In genomic region chr13:19860884-19861655, GRCh38 we compare ENCODE assay signal across 8 cellular contexts. TPM values are rescaled to one million over a fixed set of nuclear protein-coding genes. Genes with fewer than 3 reads are reported as not detected.
DNase-seq lines count a peak whose midpoint lies in the region; ATAC-seq and TF ChIP-seq lines count a peak whose summit lies in the region.

No MANE protein-coding gene starts in this region.

- no peak for TF ChIP-seq CTCF in SU-DHL-6 (IDR thresholded peaks at IDR 0.05; ENCODE audit: insufficient read depth, low read length, poor library complexity, severe bottlenecking)
- no peak for TF ChIP-seq CTCF in esophagus muscularis mucosa (IDR thresholded peaks at IDR 0.05)
- TF ChIP-seq CTCF in gastrocnemius medialis (IDR thresholded peaks at IDR 0.05 in 4 of 5, conservative IDR thresholded peaks at IDR 0.05 in 1 of 5): no peak

- ATAC-seq in gastrocnemius medialis (no peak), GM21737 (IDR thresholded peaks at IDR 0.05; ENCODE audit: unreplicated experiment) (no peak), HG03097 (IDR thresholded peaks at IDR 0.05; ENCODE audit: low FRiP score, unreplicated experiment) (no peak)

- in situ Hi-C loops in gastrocnemius medialis (cut with MboI; ENCODE audit: low sequenced_read_pairs in 4 of 4) (loop anchor here in 2 of 4 donors (10.0 to 25.0 kb wide), 4 partner anchors 86 to 226 kb away; partner anchors contain the start of genes MPHOSPH8 (in 2 of the 2) and ZMYM2 (in 1 of the 2)), G401 (cut with HindIII; ENCODE audit: low sequenced_read_pairs) (no loop called here)

- H3K9ac ChIP-seq in SU-DHL-6 (ENCODE audit: low read length): peak overlapping the region; percentile 90

- TF ChIP-seq EP300 in esophagus muscularis mucosa (IDR thresholded peaks at IDR 0.05): no peak

- H3K4me3 ChIP-seq in SU-DHL-6 (ENCODE audit: insufficient read depth, low read length, poor library complexity, severe bottlenecking): peak overlapping the region; percentile 92
- H3K4me3 ChIP-seq in esophagus muscularis mucosa: peak overlapping the region in 2 of 4 donors; percentile 79 to 86
- H3K4me3 ChIP-seq in gastrocnemius medialis: peak overlapping the region in 3 of 4 donors; percentile 72 to 82 (median 80)

- H3K27ac ChIP-seq in SU-DHL-6 (ENCODE audit: low read depth, low read length) (no peak overlapping the region), esophagus muscularis mucosa (replicated peaks in 1 of 4) (peak overlapping the region; percentile 97 to 99 (median 99)), gastrocnemius medialis (peak overlapping the region; percentile 89 to 98 (median 92))

- H3K79me2 ChIP-seq in SU-DHL-6 (ENCODE audit: insufficient read depth, low read length): peaks cover 55% of the 10 kb centered on the region

- peaks cover 11 to 47% (median 40%) of the 10 kb centered on the region in 4 donors for H3K4me1 ChIP-seq in esophagus muscularis mucosa
- H3K4me1 ChIP-seq in gastrocnemius medialis: peaks cover 16 to 17% of the 10 kb centered on the region in 2 donors

- TF ChIP-seq POLR2A in esophagus muscularis mucosa (IDR thresholded peaks at IDR 0.05; ENCODE audit: low read depth) (no peak), gastrocnemius medialis (IDR thresholded peaks at IDR 0.05) (no peak)

- no peak overlapping the region for H2AFZ ChIP-seq in SU-DHL-6 (ENCODE audit: low read depth, low read length, severe bottlenecking)

- no peaks in the 10 kb centered on the region for H3K36me3 ChIP-seq in SU-DHL-6 (ENCODE audit: low read length)
- peaks cover 0 to 16% (median 9%) of the 10 kb centered on the region in 4 donors for H3K36me3 ChIP-seq in esophagus muscularis mucosa
- H3K36me3 ChIP-seq in gastrocnemius medialis: no peaks in the 10 kb centered on the region

- DNase-seq in HCEC 1CT (peak; percentile 53), esophagus muscularis mucosa (ENCODE audit: extremely low spot score) (no peak), gastrocnemius medialis (no peak), hepatic stellate cell (ENCODE audit: low spot score) (no peak), G401 (ENCODE audit: low spot score) (no peak)

- peaks cover 10% of the 10 kb centered on the region; the same call in 1 of the 2 replicates for H3F3A ChIP-seq in SU-DHL-6 (ENCODE audit: insufficient read depth)

- intact Hi-C loops in esophagus muscularis mucosa (cut with DNase I): loop anchor here (2.0 to 10.0 kb wide), 3 partner anchors 14 to 226 kb away; partner anchors contain the start of gene MPHOSPH8
- intact Hi-C loops in gastrocnemius medialis (cut with DNase I; ENCODE audit: low total_unique reads): no loop called here

- WGBS in esophagus muscularis mucosa: 70% methylated on average over 4 of the region's 4 CpGs

- H3K9me3 ChIP-seq in SU-DHL-6 (ENCODE audit: insufficient read depth, low read length) (no peaks in the 10 kb centered on the region), esophagus muscularis mucosa (no peaks in the 10 kb centered on the region), gastrocnemius medialis (no peaks in the 10 kb centered on the region)

- H3K9me2 ChIP-seq in SU-DHL-6 (replicated peaks; ENCODE audit: insufficient read depth, low read length): no peaks in the 10 kb centered on the region

- peak overlapping the region; percentile 78 for H3K4me2 ChIP-seq in SU-DHL-6 (ENCODE audit: low read depth, low read length, poor library complexity, severe bottlenecking)

- no peaks in the 10 kb centered on the region for H3K27me3 ChIP-seq in SU-DHL-6 (ENCODE audit: low read length)
- H3K27me3 ChIP-seq in esophagus muscularis mucosa: no peaks in the 10 kb centered on the region
- H3K27me3 ChIP-seq in gastrocnemius medialis: no peaks in the 10 kb centered on the region

- H4K20me1 ChIP-seq in SU-DHL-6 (ENCODE audit: low read depth, low read length): no peaks in the 10 kb centered on the region

RNA-seq across cellular contexts. Expression of gene ZMYM5, which starts 2.4 kb away (rescaled TPM):
- 10 to 100 TPM in 3 of 4 donors, 1 to 10 TPM in 1; 9.7 to 13.4 (median 11.9) TPM for total RNA-seq in esophagus muscularis mucosa
- total RNA-seq in gastrocnemius medialis: 10 to 100 TPM in 2 of 4 donors, 1 to 10 TPM in 2; 7.8 to 13.8 (median 10.2) TPM
- total RNA-seq in G401 (2014; rRNA removed; shearing (Covaris generic)): 13.2 and 15.5 TPM in 2 replicates
